Comparison of ENCODE assay signal across 1 cellular context in genomic region chr1:1004780-1005697, GRCh38.
TF ChIP-seq lines count a peak whose summit lies in the region.

No MANE protein-coding gene starts in this region.

TF ChIP-seq in K562, 482 proteins besides CTCF, POLR2A, EP300 and RAD21 (continued from another document and continues in another):
- TF ChIP-seq RBM15 (IDR thresholded peaks at IDR 0.05; ENCODE audit: insufficient read depth, low read length), result no peak
- 0 out of 2 replicates have a peak, but pooled peaks have one; percentile 37 for TF ChIP-seq ZBED1 (IDR thresholded peaks at IDR 0.05)
- no peak for TF ChIP-seq STAG1 (CRISPR knock-in tag; IDR thresholded peaks at IDR 0.05; ENCODE audit: borderline replicate concordance)
- no peak; the same call in 1 of the 2 replicates for TF ChIP-seq ATF6 (CRISPR knock-in tag; IDR thresholded peaks at IDR 0.05)
- TF ChIP-seq CHD2 (IDR thresholded peaks at IDR 0.05; ENCODE audit: low read depth, low read length), result peak; percentile 51
- peak; percentile 88 for TF ChIP-seq ETV5 (CRISPR knock-in tag; IDR thresholded peaks at IDR 0.05; ENCODE audit: low read depth)
- TF ChIP-seq ZHX1 (conservative IDR thresholded peaks at IDR 0.05; ENCODE audit: low read length), result no peak
- TF ChIP-seq POU5F1 (IDR thresholded peaks at IDR 0.05; ENCODE audit: borderline replicate concordance, low read depth, low read length, partially characterized antibody), result no peak
- no peak for TF ChIP-seq GATAD2B (IDR thresholded peaks at IDR 0.05; ENCODE audit: borderline replicate concordance)
- TF ChIP-seq MAFK (IDR thresholded peaks at IDR 0.05; ENCODE audit: low read length), result no peak
- no peak for TF ChIP-seq ELK3 (CRISPR knock-in tag; IDR thresholded peaks at IDR 0.05)
- no peak for TF ChIP-seq ZNF318 (IDR thresholded peaks at IDR 0.05; ENCODE audit: borderline replicate concordance in 1 of 2, low read depth in 1 of 2)
- TF ChIP-seq HBP1 (CRISPR knock-in tag; IDR thresholded peaks at IDR 0.05), result no peak
- TF ChIP-seq SETDB1 (IDR thresholded peaks at IDR 0.05; ENCODE audit: low read length), result no peak
- TF ChIP-seq JUND (IDR thresholded peaks at IDR 0.05; ENCODE audit: borderline replicate concordance, low read depth, low read length), result peak; percentile 23; the same call in 1 of the 2 replicates
- peak; percentile 46; the same call in 1 of the 3 replicates for TF ChIP-seq JUND (tag; IDR thresholded peaks at IDR 0.05; ENCODE audit: borderline replicate concordance, low read depth, low read length)
- no peak for TF ChIP-seq SRSF9 (IDR thresholded peaks at IDR 0.05; ENCODE audit: borderline replicate concordance, low read depth, low read length)
- no peak for TF ChIP-seq ZC3H11A (IDR thresholded peaks at IDR 0.05; ENCODE audit: low read depth, low read length)
- no peak for TF ChIP-seq MIER1 (IDR thresholded peaks at IDR 0.05; ENCODE audit: low read depth)
- no peak for TF ChIP-seq ZBTB43 (CRISPR knock-in tag; IDR thresholded peaks at IDR 0.05)
- TF ChIP-seq LARP7 (IDR thresholded peaks at IDR 0.05), result peak; percentile 75
- TF ChIP-seq ZNF24 (IDR thresholded peaks at IDR 0.05), result no peak
- TF ChIP-seq BDP1 (IDR thresholded peaks at IDR 0.05; ENCODE audit: insufficient read depth, insufficient read length), result no peak
- TF ChIP-seq CBFA2T2 (conservative IDR thresholded peaks at IDR 0.05), result peak; percentile 81
- TF ChIP-seq ESRRA (IDR thresholded peaks at IDR 0.05; ENCODE audit: borderline replicate concordance, low read depth), result peak; percentile 84
- no peak for TF ChIP-seq ZNF696 (CRISPR knock-in tag; conservative IDR thresholded peaks at IDR 0.05)
- no peak for TF ChIP-seq RUNX1 (IDR thresholded peaks at IDR 0.05; ENCODE audit: low read depth)
- TF ChIP-seq TFAP4 (CRISPR knock-in tag; IDR thresholded peaks at IDR 0.05; ENCODE audit: borderline replicate concordance), result peak; percentile 94
- TF ChIP-seq ADNP (tag; IDR thresholded peaks at IDR 0.05), result no peak
- TF ChIP-seq PKNOX1 (IDR thresholded peaks at IDR 0.05), result peak; percentile 75
- no peak for TF ChIP-seq THAP12 (CRISPR knock-in tag; IDR thresholded peaks at IDR 0.05)
- TF ChIP-seq PHB2 (IDR thresholded peaks at IDR 0.05; ENCODE audit: low read depth), result no peak
